Comparison of ENCODE assay signal across 1 cellular context in genomic region chr6:14889172-14889571, GRCh38.
TF ChIP-seq lines count a peak whose summit lies in the region.

No MANE protein-coding gene starts in this region.

TF ChIP-seq in K562, 482 proteins besides CTCF, POLR2A, EP300 and RAD21 (continued from another document):
- TF ChIP-seq SFPQ (IDR thresholded peaks at IDR 0.05; ENCODE audit: low read depth, low read length) (no peak), KDM1A (IDR thresholded peaks at IDR 0.05) (peak in 1 of 2 experiments; percentile 23; a peak in 2 of 4 replicates), FOXA3 (CRISPR knock-in tag; conservative IDR thresholded peaks at IDR 0.05 in 1 of 2, IDR thresholded peaks at IDR 0.05 in 1 of 2) (no peak), SRSF3 (IDR thresholded peaks at IDR 0.05; ENCODE audit: insufficient read depth, low read length) (no peak), TCF7 (IDR thresholded peaks at IDR 0.05; ENCODE audit: borderline replicate concordance) (no peak), ZNF121 (CRISPR knock-in tag; conservative IDR thresholded peaks at IDR 0.05) (peak; percentile 78), DPF2 (IDR thresholded peaks at IDR 0.05) (no peak), MED1 (CRISPR knock-in tag; IDR thresholded peaks at IDR 0.05; ENCODE audit: borderline replicate concordance) (no peak), ZNF707 (CRISPR knock-in tag; conservative IDR thresholded peaks at IDR 0.05) (no peak), DDX20 (tag; IDR thresholded peaks at IDR 0.05; ENCODE audit: low read depth) (no peak), GABPB1 (CRISPR knock-in tag; IDR thresholded peaks at IDR 0.05) (no peak), ZNF124 (CRISPR knock-in tag; IDR thresholded peaks at IDR 0.05) (no peak), ILF3 (IDR thresholded peaks at IDR 0.05; ENCODE audit: borderline replicate concordance) (no peak), CSDE1 (IDR thresholded peaks at IDR 0.05) (no peak), KLF1 (tag; IDR thresholded peaks at IDR 0.05) (no peak), EP400 (IDR thresholded peaks at IDR 0.05) (no peak), ZNF76 (CRISPR knock-in tag; IDR thresholded peaks at IDR 0.05; ENCODE audit: borderline replicate concordance) (no peak), FOSL1 (tag; conservative IDR thresholded peaks at IDR 0.05) (peak; percentile 26; the same call in 1 of the 2 replicates)
- TF ChIP-seq, protein P1, sequence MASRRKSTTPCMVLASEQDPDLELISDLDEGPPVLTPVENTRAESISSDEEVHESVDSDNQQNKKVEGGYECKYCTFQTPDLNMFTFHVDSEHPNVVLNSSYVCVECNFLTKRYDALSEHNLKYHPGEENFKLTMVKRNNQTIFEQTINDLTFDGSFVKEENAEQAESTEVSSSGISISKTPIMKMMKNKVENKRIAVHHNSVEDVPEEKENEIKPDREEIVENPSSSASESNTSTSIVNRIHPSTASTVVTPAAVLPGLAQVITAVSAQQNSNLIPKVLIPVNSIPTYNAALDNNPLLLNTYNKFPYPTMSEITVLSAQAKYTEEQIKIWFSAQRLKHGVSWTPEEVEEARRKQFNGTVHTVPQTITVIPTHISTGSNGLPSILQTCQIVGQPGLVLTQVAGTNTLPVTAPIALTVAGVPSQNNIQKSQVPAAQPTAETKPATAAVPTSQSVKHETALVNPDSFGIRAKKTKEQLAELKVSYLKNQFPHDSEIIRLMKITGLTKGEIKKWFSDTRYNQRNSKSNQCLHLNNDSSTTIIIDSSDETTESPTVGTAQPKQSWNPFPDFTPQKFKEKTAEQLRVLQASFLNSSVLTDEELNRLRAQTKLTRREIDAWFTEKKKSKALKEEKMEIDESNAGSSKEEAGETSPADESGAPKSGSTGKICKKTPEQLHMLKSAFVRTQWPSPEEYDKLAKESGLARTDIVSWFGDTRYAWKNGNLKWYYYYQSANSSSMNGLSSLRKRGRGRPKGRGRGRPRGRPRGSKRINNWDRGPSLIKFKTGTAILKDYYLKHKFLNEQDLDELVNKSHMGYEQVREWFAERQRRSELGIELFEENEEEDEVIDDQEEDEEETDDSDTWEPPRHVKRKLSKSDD (conservative IDR thresholded peaks at IDR 0.05; ENCODE audit: low read length) = no peak
- TF ChIP-seq, protein P2, sequence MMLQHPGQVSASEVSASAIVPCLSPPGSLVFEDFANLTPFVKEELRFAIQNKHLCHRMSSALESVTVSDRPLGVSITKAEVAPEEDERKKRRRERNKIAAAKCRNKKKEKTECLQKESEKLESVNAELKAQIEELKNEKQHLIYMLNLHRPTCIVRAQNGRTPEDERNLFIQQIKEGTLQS (IDR thresholded peaks at IDR 0.05) = peak; percentile 66
- TF ChIP-seq, protein P2 (CRISPR knock-in tag; conservative IDR thresholded peaks at IDR 0.05) = no peak
